In genomic region chr11:47071341-47071740, GRCh38 we compare ENCODE assay signal across 23 cellular contexts.
"Had no signal": no experiment of that assay in that cellular context is flagged by ENCODE, and none has a peak within 500 bp of the region (broad histone marks: within the 10 kb centered on the region; RNA-seq: fewer than 3 reads in every experiment).

No MANE protein-coding gene starts in this region.

- H3K27me3 ChIP-seq: adrenal gland, body of pancreas, cardiac muscle cell, pancreas, sigmoid colon, SJCRH30, testis, transverse colon had no signal

- H3K27ac ChIP-seq: body of pancreas, cardiac muscle cell, pancreas, psoas muscle, SJCRH30, testis had no signal

- H3K4me3 ChIP-seq: adrenal gland, body of pancreas, cardiac muscle cell, pancreas, psoas muscle, sigmoid colon, SJCRH30, testis, transverse colon had no signal

- H3K9me3 ChIP-seq: adrenal gland, body of pancreas, pancreas, psoas muscle, sigmoid colon, SJCRH30, testis, transverse colon had no signal

- H3K4me1 ChIP-seq: psoas muscle, testis had no signal

- ATAC-seq: activated CD8-positive, alpha-beta T cell treated with anti-CD3 and anti-CD28 coated beads for 36 hours; activated naive CD4-positive, alpha-beta T cell treated with anti-CD3 and anti-CD28 coated beads, Interleukin-2, amount 50 U/mL, for 72 hours; activated T-cell treated with anti-CD3 and anti-CD28 coated beads, Interleukin-2, amount 50 U/mL, for 4 hours; body of pancreas; pancreas; psoas muscle had no signal

- H3K36me3 ChIP-seq: adrenal gland, cardiac muscle cell, pancreas, sigmoid colon, SJCRH30, transverse colon had no signal

- DNase-seq: activated CD4-positive, alpha-beta T cell treated with anti-CD3 and anti-CD28 coated beads for 1 hour; activated CD4-positive, alpha-beta T cell treated with anti-CD3 and anti-CD28 coated beads, Interleukin-2, amount 10 ng/mL, durations not matched to agents 7 days and 5 days; activated CD8-positive, alpha-beta T cell treated with anti-CD3 and anti-CD28 coated beads for 36 hours; activated naive CD4-positive, alpha-beta T cell; activated T-cell treated with anti-CD3 and anti-CD28 coated beads, Interleukin-2, amount 50 U/mL, for 4 hours; adrenal gland; aorta; body of pancreas; cortex of kidney; foreskin fibroblast; naive B cell; pancreas; sigmoid colon; SJCRH30; stimulated activated CD4-positive, alpha-beta T cell treated with anti-CD3 and anti-CD28 coated beads, Interleukin-15, amount 100 ng/mL, for 24 hours; stimulated activated CD4-positive, alpha-beta T cell treated with anti-CD3 and anti-CD28 coated beads, Interleukin-2, amount 100 ng/mL, for 24 hours; stimulated activated naive CD4-positive, alpha-beta T cell; T-helper 1 cell; transverse colon had no signal
